15 cellular contexts compared by ENCODE assay signal in genomic region chr7:85104432-85105205, GRCh38.
DNase-seq lines count a peak whose midpoint lies in the region; ATAC-seq and TF ChIP-seq lines count a peak whose summit lies in the region.
"Had no signal": no experiment of that assay in that cellular context is flagged by ENCODE, and none has a peak within 500 bp of the region (broad histone marks: within the 10 kb centered on the region; RNA-seq: fewer than 3 reads in every experiment).

No MANE protein-coding gene starts in this region.

- H3K36me3 ChIP-seq in breast epithelium: no peaks in the 10 kb centered on the region
- H3K36me3 ChIP-seq: lower lobe of right lung, neutrophil, SJCRH30 had no signal

- no peak overlapping the region for H3K4me3 ChIP-seq in AG10803 (ENCODE audit: low read length)
- H3K4me3 ChIP-seq in right cardiac atrium (ENCODE audit: low read length): no peak overlapping the region
- no peak overlapping the region for H3K4me3 ChIP-seq in breast epithelium
- H3K4me3 ChIP-seq: hepatocyte, lower lobe of right lung, SJCRH30 had no signal

- H3K27me3 ChIP-seq in right cardiac atrium (ENCODE audit: control insufficient read depth, insufficient read depth): no peaks in the 10 kb centered on the region
- no peaks in the 10 kb centered on the region for H3K27me3 ChIP-seq in breast epithelium
- H3K27me3 ChIP-seq: hepatocyte, neutrophil, SJCRH30 had no signal

- H3K9me3 ChIP-seq in right cardiac atrium (ENCODE audit: control insufficient read depth, low read length): no peaks in the 10 kb centered on the region
- H3K9me3 ChIP-seq in breast epithelium: no peaks in the 10 kb centered on the region
- H3K9me3 ChIP-seq: lower lobe of right lung, neutrophil, SJCRH30 had no signal

- no peak for TF ChIP-seq CTCF in AG10803 (conservative IDR thresholded peaks at IDR 0.05; ENCODE audit: low read length)
- no peak for TF ChIP-seq CTCF in breast epithelium (IDR thresholded peaks at IDR 0.05)

- peak; percentile 49 for DNase-seq in AG10803 (ENCODE audit: low read depth)
- DNase-seq in LoVo (ENCODE audit: low spot score): peak; percentile 35
- peak; percentile 21 for DNase-seq in amniotic epithelial cell (ENCODE audit: low read depth)
- no peak for DNase-seq in right cardiac atrium
- no peak for DNase-seq in HuH-7 (ENCODE audit: low spot score)
- no peak for DNase-seq in stimulated activated CD4-positive, alpha-beta T cell treated with anti-CD3 and anti-CD28 coated beads, Interleukin-15, amount 100 ng/mL, for 24 hours
- no peak for DNase-seq in breast epithelium (ENCODE audit: low spot score in 2 of 2)
- DNase-seq in NCI-H2227 (lab: John Stamatoyannopoulos, UW; ENCODE audit: unreplicated experiment): no peak
- DNase-seq: lower lobe of right lung, MM.1S, NCI-H510A had no signal

- intact Hi-C loops in right cardiac atrium (cut with DNase I): no loop called here
- intact Hi-C loops in breast epithelium (cut with DNase I; ENCODE audit: low total_unique reads): no loop called here

- WGBS in right cardiac atrium: 15% methylated on average over 4 of the region's 4 CpGs

- H3K27ac ChIP-seq in right cardiac atrium (ENCODE audit: low read length) (no peak overlapping the region), breast epithelium (no peak overlapping the region)
- H3K27ac ChIP-seq: hepatocyte, lower lobe of right lung, neutrophil, SJCRH30, VCaP had no signal

- H3K4me1 ChIP-seq in right cardiac atrium (ENCODE audit: control insufficient read depth, insufficient read depth, low read length): no peaks in the 10 kb centered on the region
- H3K4me1 ChIP-seq in breast epithelium: no peaks in the 10 kb centered on the region
- H3K4me1 ChIP-seq: lower lobe of right lung had no signal

- peak; percentile 69 to 87 for ATAC-seq in right cardiac atrium

- TF ChIP-seq POLR2A in breast epithelium (IDR thresholded peaks at IDR 0.05): no peak

Comparison
In these comparisons a context has a peak if more than half of its experiments do, and no peak if none do; other contexts are left out.
1. DNase-seq: peak in AG10803 (single experiment), LoVo (single experiment) and amniotic epithelial cell (single experiment); none in right cardiac atrium (0 of 3), HuH-7 (single experiment), stimulated activated CD4-positive, alpha-beta T cell treated with anti-CD3 and anti-CD28 coated beads, Interleukin-15, amount 100 ng/mL, for 24 hours (single experiment), breast epithelium (0 of 2) and NCI-H2227 (single experiment).